Comparison of ENCODE assay signal across 22 cellular contexts in the genomic region with DNA sequence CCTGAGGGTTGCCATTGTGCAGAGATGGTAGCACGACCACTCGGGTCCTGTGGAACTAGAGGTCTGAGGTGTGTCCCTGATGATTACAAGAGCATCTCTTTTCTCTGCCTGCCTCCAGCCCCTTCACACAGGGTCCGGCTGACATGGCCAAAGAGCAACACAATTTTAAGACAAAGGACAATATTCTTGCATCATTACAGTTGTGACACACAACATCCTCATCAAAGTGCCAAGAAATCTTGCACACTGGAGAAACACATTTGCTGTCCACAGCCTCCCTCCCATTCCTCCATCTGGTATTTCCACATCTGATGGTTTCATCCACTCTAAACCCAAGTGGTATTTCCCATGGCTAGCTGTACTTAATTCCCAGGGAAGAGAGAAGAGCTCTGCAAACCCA. TPM values are rescaled to one million over a fixed set of nuclear protein-coding genes. Genes with fewer than 3 reads are reported as not detected.
A peak's percentile ranks its signal among the peaks of the same experiment; 100 is the strongest.
DNase-seq lines count a peak whose midpoint lies in the region; ATAC-seq and TF ChIP-seq lines count a peak whose summit lies in the region.
"Had no signal": no experiment of that assay in that cellular context is flagged by ENCODE, and none has a peak within 500 bp of the region (broad histone marks: within the 10 kb centered on the region; RNA-seq: fewer than 3 reads in every experiment).

No MANE protein-coding gene starts in this region.

- H3K27me3 ChIP-seq in upper lobe of right lung: no peaks in the 10 kb centered on the region
- H3K27me3 ChIP-seq: foreskin keratinocyte, testis had no signal

- peak; percentile 15 for DNase-seq in activated CD8-positive, alpha-beta memory T cell treated with anti-CD3 and anti-CD28 coated beads for 24 hours
- no peak for DNase-seq in activated CD8-positive, alpha-beta memory T cell treated with anti-CD3 and anti-CD28 coated beads, Interleukin-2, amount 10 ng/mL, durations not matched to agents 7 days and 5 days
- DNase-seq in fibroblast of gingiva (ENCODE audit: low read depth) (peak; percentile 94), mucosa of descending colon (no peak), upper lobe of right lung (no peak), NCI-H510A treated with DMSO at 0.1 percent for 48 hours (lab: John Stamatoyannopoulos, UW) (no peak)
- DNase-seq in activated CD4-positive, alpha-beta T cell treated with anti-CD3 and anti-CD28 coated beads, Interleukin-2, amount 50 U/mL, for 4 hours: no peak
- DNase-seq: activated CD4-positive, alpha-beta T cell treated with anti-CD3 and anti-CD28 coated beads for 36 hours; activated naive CD4-positive, alpha-beta T cell treated with Interleukin-2 at 50 U/mL for 16 hours; C1 segment of cervical spinal cord; dorsolateral prefrontal cortex; foreskin keratinocyte; H7; KBM-7; NCI-H1092; NCI-H82; occipital lobe; SK-N-SH; small intestine; testis had no signal

- ATAC-seq in activated CD8-positive, alpha-beta memory T cell treated with anti-CD3 and anti-CD28 coated beads, Interleukin-2, amount 10 ng/mL, durations not matched to agents 7 days and 5 days: no peak
- ATAC-seq in mucosa of descending colon (peak; percentile 11), upper lobe of right lung (no peak), GM18520 (IDR thresholded peaks at IDR 0.05; ENCODE audit: unreplicated experiment) (no peak)
- ATAC-seq: activated CD4-positive, alpha-beta T cell treated with anti-CD3 and anti-CD28 coated beads for 36 hours; foreskin keratinocyte had no signal

- no peak overlapping the region for H3K4me3 Mint-ChIP-seq in activated CD8-positive, alpha-beta memory T cell treated with anti-CD3 and anti-CD28 coated beads, Interleukin-2, amount 10 ng/mL, durations not matched to agents 7 days and 5 days
- H3K4me3 Mint-ChIP-seq: activated CD4-positive, alpha-beta T cell treated with anti-CD3 and anti-CD28 coated beads for 36 hours had no signal

- no peak overlapping the region for H3K4me3 ChIP-seq in mucosa of descending colon
- no peak overlapping the region for H3K4me3 ChIP-seq in upper lobe of right lung
- H3K4me3 ChIP-seq: dorsolateral prefrontal cortex, testis had no signal

- H3K36me3 ChIP-seq in mucosa of descending colon (ENCODE audit: low read depth) (no peaks in the 10 kb centered on the region), upper lobe of right lung (peaks cover under 1% of the 10 kb centered on the region)

- H3K27ac Mint-ChIP-seq in activated CD8-positive, alpha-beta memory T cell treated with anti-CD3 and anti-CD28 coated beads, Interleukin-2, amount 10 ng/mL, durations not matched to agents 7 days and 5 days: no peak overlapping the region
- H3K27ac Mint-ChIP-seq: activated CD4-positive, alpha-beta T cell treated with anti-CD3 and anti-CD28 coated beads for 36 hours had no signal

- H3K9me3 ChIP-seq in mucosa of descending colon (no peaks in the 10 kb centered on the region), upper lobe of right lung (no peaks in the 10 kb centered on the region)
- H3K9me3 ChIP-seq: SK-N-SH, testis had no signal

- intact Hi-C loops in mucosa of descending colon (cut with DNase I, micrococcal nuclease) (no loop called here), upper lobe of right lung (cut with DNase I) (no loop called here)

- CTCF ChIA-PET in activated CD8-positive, alpha-beta memory T cell treated with anti-CD3 and anti-CD28 coated beads, Interleukin-2, amount 10 ng/mL, durations not matched to agents 7 days and 5 days (lab: Charles Lee): no interaction called here

- peak overlapping the region; percentile 21 for H3K27ac ChIP-seq in upper lobe of right lung
- H3K27ac ChIP-seq: 22Rv1, dorsolateral prefrontal cortex, foreskin keratinocyte, testis had no signal

- TF ChIP-seq CTCF in mucosa of descending colon (IDR thresholded peaks at IDR 0.05) (no peak), upper lobe of right lung (IDR thresholded peaks at IDR 0.05) (no peak)

- peaks cover 4% of the 10 kb centered on the region for H3K4me1 Mint-ChIP-seq in activated CD8-positive, alpha-beta memory T cell treated with anti-CD3 and anti-CD28 coated beads, Interleukin-2, amount 10 ng/mL, durations not matched to agents 7 days and 5 days

- H3K4me1 ChIP-seq in mucosa of descending colon (ENCODE audit: low read depth): no peaks in the 10 kb centered on the region
- H3K4me1 ChIP-seq in upper lobe of right lung: peaks cover 31% of the 10 kb centered on the region
- H3K4me1 ChIP-seq: foreskin keratinocyte had no signal

- no peaks in the 10 kb centered on the region for H3K9me3 Mint-ChIP-seq in activated CD8-positive, alpha-beta memory T cell treated with anti-CD3 and anti-CD28 coated beads, Interleukin-2, amount 10 ng/mL, durations not matched to agents 7 days and 5 days (ENCODE audit: low read depth)

- H3K36me3 Mint-ChIP-seq in activated CD8-positive, alpha-beta memory T cell treated with anti-CD3 and anti-CD28 coated beads, Interleukin-2, amount 10 ng/mL, durations not matched to agents 7 days and 5 days: no peaks in the 10 kb centered on the region

- peaks cover 33% of the 10 kb centered on the region for H3K27me3 Mint-ChIP-seq in activated CD8-positive, alpha-beta memory T cell treated with anti-CD3 and anti-CD28 coated beads, Interleukin-2, amount 10 ng/mL, durations not matched to agents 7 days and 5 days

RNA-seq across cellular contexts. Expression of gene COL4A1, which starts 12.8 kb away (rescaled TPM):
- not detected for total RNA-seq in activated CD8-positive, alpha-beta memory T cell treated with anti-CD3 and anti-CD28 coated beads, Interleukin-2, amount 10 ng/mL, durations not matched to agents 7 days and 5 days
- total RNA-seq in mucosa of descending colon (100 to 1,000 TPM in 1 of 3 donors, 10 to 100 TPM in 2; 19.0 to 308 (median 61.9) TPM), upper lobe of right lung (242 TPM)

RNA-seq across cellular contexts. Expression of gene COL4A2, which starts 12.9 kb away (rescaled TPM):
- not detected for total RNA-seq in activated CD8-positive, alpha-beta memory T cell treated with anti-CD3 and anti-CD28 coated beads, Interleukin-2, amount 10 ng/mL, durations not matched to agents 7 days and 5 days
- total RNA-seq in mucosa of descending colon: 100 to 1,000 TPM in 1 of 3 donors, 10 to 100 TPM in 2; 33.5 to 389 (median 74.2) TPM
- 273 TPM for total RNA-seq in upper lobe of right lung
- total RNA-seq: activated CD4-positive, alpha-beta T cell treated with anti-CD3 and anti-CD28 coated beads for 36 hours had no signal

Comparison
In these comparisons a context has a peak if more than half of its experiments do, and no peak if none do; other contexts are left out.
1. DNase-seq: peak in activated CD8-positive, alpha-beta memory T cell treated with anti-CD3 and anti-CD28 coated beads for 24 hours (single experiment) and fibroblast of gingiva (single experiment); none in activated CD8-positive, alpha-beta memory T cell treated with anti-CD3 and anti-CD28 coated beads, Interleukin-2, amount 10 ng/mL, durations not matched to agents 7 days and 5 days (single experiment), mucosa of descending colon (0 of 3), upper lobe of right lung (single experiment), activated CD4-positive, alpha-beta T cell treated with anti-CD3 and anti-CD28 coated beads, Interleukin-2, amount 50 U/mL, for 4 hours (0 of 2) and NCI-H510A treated with DMSO at 0.1 percent for 48 hours (single experiment).
2. RNA of gene COL4A1, which starts 12.8 kb away (total RNA-seq): 242 TPM in upper lobe of right lung (single experiment) and 19.0 to 308 TPM in mucosa of descending colon; not detected in activated CD8-positive, alpha-beta memory T cell treated with anti-CD3 and anti-CD28 coated beads, Interleukin-2, amount 10 ng/mL, durations not matched to agents 7 days and 5 days; every median in the first group is over 10 times any median in the second.
3. RNA of gene COL4A2, which starts 12.9 kb away (total RNA-seq): 273 TPM in upper lobe of right lung (single experiment) and 33.5 to 389 TPM in mucosa of descending colon; not detected in activated CD8-positive, alpha-beta memory T cell treated with anti-CD3 and anti-CD28 coated beads, Interleukin-2, amount 10 ng/mL, durations not matched to agents 7 days and 5 days; every median in the first group is over 10 times any median in the second.